Comparison of ENCODE assay signal across 9 cellular contexts in genomic region chr6:36598739-36599318, GRCh38. TPM values are rescaled to one million over a fixed set of nuclear protein-coding genes. Genes with fewer than 3 reads are reported as not detected.
DNase-seq lines count a peak whose midpoint lies in the region; ATAC-seq, FAIRE-seq and TF ChIP-seq lines count a peak whose summit lies in the region.
"Had no signal": no experiment of that assay in that cellular context is flagged by ENCODE, and none has a peak within 500 bp of the region (broad histone marks: within the 10 kb centered on the region; RNA-seq: fewer than 3 reads in every experiment).

No MANE protein-coding gene starts in this region.

- ATAC-seq in natural killer cell = no peak
- no peak for ATAC-seq in sciatic nerve

- POLR2A ChIA-PET in AG04450 (lab: Yijun Ruan, JAX) = interaction anchor here (1.1 to 3.3 kb wide), 5 partner anchors 7 to 80 kb away, joined by 3 to 22 read pairs (median 4); partner anchors contain the start of gene CDKN1A

- FAIRE-seq in frontal cortex (lab: Jason Lieb, UNC) = no peak
- FAIRE-seq: urothelium cell line had no signal

- peak overlapping the region in 1 of 2 donors; percentile 40 for H3K9ac ChIP-seq in colonic mucosa (ENCODE audit: low read depth in 2 of 2, low read length in 2 of 2)

- no peak overlapping the region for H3K27ac ChIP-seq in AG04450 (ENCODE audit: low read depth, low read length)
- no peak overlapping the region for H3K27ac ChIP-seq in colonic mucosa

- CTCF ChIA-PET in AG04450 (lab: Charles Lee) = interaction anchor here (1.4 to 1.6 kb wide), 2 partner anchors 17 to 82 kb away, joined by 5 to 7 read pairs; no protein-coding TSS in a partner anchor

- H3K27me3 Mint-ChIP-seq in IgD-negative memory B cell (no peaks in the 10 kb centered on the region), natural killer cell (ENCODE audit: low read depth in 2 of 2) (peaks cover 0 to 2% of the 10 kb centered on the region in 2 donors)

- H3K9me3 Mint-ChIP-seq in IgD-negative memory B cell = peaks cover 0 to 3% (median 0%) of the 10 kb centered on the region in 3 donors
- no peaks in the 10 kb centered on the region for H3K9me3 Mint-ChIP-seq in natural killer cell

- no peaks in the 10 kb centered on the region for H3K9me3 ChIP-seq in AG04450 (ENCODE audit: control insufficient read depth, insufficient read depth, low read length)
- no peaks in the 10 kb centered on the region for H3K9me3 ChIP-seq in colonic mucosa

- H3K36me3 Mint-ChIP-seq in IgD-negative memory B cell = peaks cover 18% of the 10 kb centered on the region
- H3K36me3 Mint-ChIP-seq in natural killer cell = peaks cover 57% of the 10 kb centered on the region

- peaks cover 26 to 50% (median 47%) of the 10 kb centered on the region in 3 donors for H3K4me1 Mint-ChIP-seq in IgD-negative memory B cell
- peaks cover 67 to 79% of the 10 kb centered on the region in 2 donors for H3K4me1 Mint-ChIP-seq in natural killer cell

- peaks cover 17% of the 10 kb centered on the region for H3K36me3 ChIP-seq in colonic mucosa

- no peaks in the 10 kb centered on the region for H3K27me3 ChIP-seq in AG04450 (ENCODE audit: control insufficient read depth, insufficient read depth, low read length)
- no peaks in the 10 kb centered on the region for H3K27me3 ChIP-seq in colonic mucosa

- TF ChIP-seq CTCF in AG04450 (IDR thresholded peaks at IDR 0.05; ENCODE audit: low read depth, low read length) = no peak
- no peak for TF ChIP-seq CTCF in colonic mucosa (IDR thresholded peaks at IDR 0.05)
- TF ChIP-seq CTCF in natural killer cell (IDR thresholded peaks at IDR 0.05) = no peak

- H3K4me3 ChIP-seq in AG04450 (ENCODE audit: low read depth, low read length) (peak overlapping the region; percentile 74), colonic mucosa (peak overlapping the region; percentile 49)

- H3K4me1 ChIP-seq in colonic mucosa = peaks cover 8% of the 10 kb centered on the region

- peak overlapping the region; percentile 59 to 85 (median 80) for H3K27ac Mint-ChIP-seq in IgD-negative memory B cell
- H3K27ac Mint-ChIP-seq in natural killer cell = peak overlapping the region; percentile 97 to 99

- no peak for DNase-seq in AG04450 (ENCODE audit: low read depth, low spot score)
- no peak for DNase-seq in colonic mucosa
- no peak for DNase-seq in natural killer cell
- DNase-seq in cerebellar cortex (ENCODE audit: low spot score) = no peak
- no peak for DNase-seq in frontal cortex (ENCODE audit: low spot score in 2 of 2)
- no peak for DNase-seq in NCI-H1694 treated with DMSO at 0.1 percent for 48 hours (lab: John Stamatoyannopoulos, UW)
- no peak for DNase-seq in sciatic nerve (ENCODE audit: low spot score)

- intact Hi-C loops in colonic mucosa (cut with DNase I) = no loop called here
- intact Hi-C loops in natural killer cell (cut with micrococcal nuclease) = loop anchor here (10.0 kb wide), 1 partner anchor 576 kb away; the partner anchor contains the start of gene PIM1
- intact Hi-C loops in sciatic nerve (cut with DNase I) = no loop called here

- H3K4me3 Mint-ChIP-seq in IgD-negative memory B cell (peak overlapping the region; percentile 55 to 94 (median 82)), natural killer cell (peak overlapping the region; percentile 72)

RNA-seq across cellular contexts. Expression of gene SRSF3, which starts 4.7 kb away (rescaled TPM):
- polyA plus RNA-seq in AG04450 (2011; rRNA removed) (317 and 423 TPM in 2 replicates), IgD-negative memory B cell (384 TPM)
- 181 and 213 TPM in 2 replicates for polyA minus RNA-seq in AG04450 (2011; rRNA and poly(A)+ RNA removed)
- total RNA-seq in colonic mucosa (100 to 1,000 TPM; 252 to 372 TPM), natural killer cell (100 to 1,000 TPM; 445 to 526 (median 447) TPM), frontal cortex (217 TPM), sciatic nerve (218 TPM)

RNA-seq across cellular contexts. Expression of gene STK38, which starts 51.5 kb away (rescaled TPM):
- 27.1 and 34.9 TPM in 2 replicates for polyA plus RNA-seq in AG04450 (2011; rRNA removed)
- 14.7 and 17.3 TPM in 2 replicates for polyA minus RNA-seq in AG04450 (2011; rRNA and poly(A)+ RNA removed)
- polyA plus RNA-seq in IgD-negative memory B cell = 61.6 TPM
- total RNA-seq in colonic mucosa = 10 to 100 TPM; 55.9 to 83.4 TPM
- total RNA-seq in natural killer cell = 100 to 1,000 TPM; 105 to 157 (median 126) TPM
- total RNA-seq in frontal cortex = 9.8 TPM
- 39.7 TPM for total RNA-seq in sciatic nerve
